In genomic region chr20:45049438-45049837, GRCh38 we compare ENCODE assay signal across 12 cellular contexts. TPM values are rescaled to one million over a fixed set of nuclear protein-coding genes. Genes with fewer than 3 reads are reported as not detected.
DNase-seq lines count a peak whose midpoint lies in the region; ATAC-seq and TF ChIP-seq lines count a peak whose summit lies in the region.
"Had no signal": no experiment of that assay in that cellular context is flagged by ENCODE, and none has a peak within 500 bp of the region (broad histone marks: within the 10 kb centered on the region; RNA-seq: fewer than 3 reads in every experiment).

No MANE protein-coding gene starts in this region.

- H3K9me3 Mint-ChIP-seq in MCF 10A (ENCODE audit: unreplicated experiment) = no peaks in the 10 kb centered on the region
- H3K9me3 Mint-ChIP-seq in activated B cell treated with CpG ODN at 0.5 μM for 24 hours = no peaks in the 10 kb centered on the region
- H3K9me3 Mint-ChIP-seq in glutamatergic neuron (ENCODE audit: unreplicated experiment) = no peaks in the 10 kb centered on the region

- no peaks in the 10 kb centered on the region for H3K27me3 Mint-ChIP-seq in MCF 10A (ENCODE audit: insufficient read depth, unreplicated experiment)
- no peaks in the 10 kb centered on the region for H3K27me3 Mint-ChIP-seq in activated B cell treated with CpG ODN at 0.5 μM for 24 hours
- H3K27me3 Mint-ChIP-seq in glutamatergic neuron (ENCODE audit: unreplicated experiment) = no peaks in the 10 kb centered on the region

- CTCF ChIA-PET in MCF 10A (lab: Yijun Ruan, JAX) = interaction anchor here (0.6 to 8.3 kb wide), 16 partner anchors 10 to 1108 kb away, joined by 3 to 96 read pairs (median 4); partner anchors contain the start of genes SLPI and WFDC12
- CTCF ChIA-PET in activated B cell treated with CpG ODN at 0.5 μM for 24 hours (lab: Charles Lee) = interaction anchor here (0.6 to 5.1 kb wide), 4 partner anchors 10 to 401 kb away, joined by 3 to 28 read pairs (median 4); no protein-coding TSS in a partner anchor

- H3K27ac ChIP-seq in breast epithelium = no peak overlapping the region
- peak overlapping the region; percentile 3 for H3K27ac ChIP-seq in suprapubic skin
- no peak overlapping the region for H3K27ac ChIP-seq in testis
- H3K27ac ChIP-seq: prostate gland had no signal

- no peak for ATAC-seq in activated B cell treated with CpG ODN at 0.5 μM for 24 hours (ENCODE audit: low read depth)

- H3K27ac Mint-ChIP-seq in MCF 10A (ENCODE audit: low read depth, unreplicated experiment) (peak overlapping the region; percentile 7), activated B cell treated with CpG ODN at 0.5 μM for 24 hours (peak overlapping the region; percentile 87), glutamatergic neuron (ENCODE audit: unreplicated experiment) (peak overlapping the region; percentile 13)

- H3K4me3 ChIP-seq in breast epithelium (no peak overlapping the region), suprapubic skin (no peak overlapping the region), testis (no peak overlapping the region)
- H3K4me3 ChIP-seq: prostate gland had no signal

- no TSS peak for BruUV-seq in MCF 10A (replicated peaks; lab: Mats Ljungman, UMichigan)

- no peaks in the 10 kb centered on the region for H3K9me3 ChIP-seq in breast epithelium
- no peaks in the 10 kb centered on the region for H3K9me3 ChIP-seq in suprapubic skin
- no peaks in the 10 kb centered on the region for H3K9me3 ChIP-seq in testis
- H3K9me3 ChIP-seq: prostate gland had no signal

- 52% methylated on average over 3 of the region's 3 CpGs for WGBS in suprapubic skin
- WGBS in testis, 2 donors = 87 to 89% methylated on average over 3 of the region's 3 CpGs

- intact Hi-C loops in MCF 10A (cut with micrococcal nuclease) (loop anchor here (10.0 kb wide), 1 partner anchor 385 kb away; no protein-coding TSS in a partner anchor), breast epithelium (cut with DNase I; ENCODE audit: low total_unique reads) (loop anchor here (5.0 kb wide), 1 partner anchor 1283 kb away; no protein-coding TSS in a partner anchor), activated B cell treated with CpG ODN at 0.5 μM for 24 hours (cut with micrococcal nuclease) (no loop called here), testis (cut with DNase I; ENCODE audit: low total_unique reads) (no loop called here)

- no peak for TF ChIP-seq CTCF in MCF 10A (IDR thresholded peaks at IDR 0.05; ENCODE audit: unreplicated experiment)
- no peak for TF ChIP-seq CTCF in breast epithelium (IDR thresholded peaks at IDR 0.05)
- no peak for TF ChIP-seq CTCF in activated B cell treated with CpG ODN at 0.5 μM for 24 hours (IDR thresholded peaks at IDR 0.05)
- TF ChIP-seq CTCF in glutamatergic neuron (IDR thresholded peaks at IDR 0.05; ENCODE audit: partially characterized antibody, unreplicated experiment) = no peak
- no peak for TF ChIP-seq CTCF in suprapubic skin (IDR thresholded peaks at IDR 0.05)
- no peak for TF ChIP-seq CTCF in testis (IDR thresholded peaks at IDR 0.05)

- peaks cover 13% of the 10 kb centered on the region for H3K36me3 Mint-ChIP-seq in MCF 10A (ENCODE audit: insufficient read depth, unreplicated experiment)
- H3K36me3 Mint-ChIP-seq in activated B cell treated with CpG ODN at 0.5 μM for 24 hours (ENCODE audit: low read depth) = peaks cover 81% of the 10 kb centered on the region
- no peaks in the 10 kb centered on the region for H3K36me3 Mint-ChIP-seq in glutamatergic neuron (ENCODE audit: unreplicated experiment)

- H3K4me3 Mint-ChIP-seq in MCF 10A (ENCODE audit: unreplicated experiment) (no peak overlapping the region), activated B cell treated with CpG ODN at 0.5 μM for 24 hours (peak overlapping the region; percentile 51), glutamatergic neuron (ENCODE audit: unreplicated experiment) (no peak overlapping the region)

- H3K4me1 Mint-ChIP-seq in MCF 10A (ENCODE audit: insufficient read depth, unreplicated experiment) (peaks cover 6% of the 10 kb centered on the region), activated B cell treated with CpG ODN at 0.5 μM for 24 hours (peaks cover 75% of the 10 kb centered on the region), glutamatergic neuron (ENCODE audit: low read depth, unreplicated experiment) (peaks cover 15% of the 10 kb centered on the region)

- no peak for TF ChIP-seq EP300 in suprapubic skin (IDR thresholded peaks at IDR 0.05)

- H3K27me3 ChIP-seq in breast epithelium (no peaks in the 10 kb centered on the region), suprapubic skin (no peaks in the 10 kb centered on the region), testis (no peaks in the 10 kb centered on the region)

- DNase-seq in MCF 10A (ENCODE audit: unreplicated experiment) (no peak), breast epithelium (ENCODE audit: low spot score in 2 of 2) (no peak), activated B cell treated with CpG ODN at 0.5 μM for 24 hours (no peak), glutamatergic neuron (no peak), suprapubic skin (ENCODE audit: low spot score in 2 of 2) (no peak), mesenteric fat pad (ENCODE audit: low spot score) (no peak), testis (no peak), NCI-H1694 treated with DMSO at 0.1 percent for 48 hours (lab: John Stamatoyannopoulos, UW) (no peak)
- DNase-seq: activated effector memory CD4-positive, alpha-beta T cell treated with Interleukin-2 at 50 U/mL for 16 hours; mesendoderm; NCI-H510A treated with DMSO at 0.1 percent for 48 hours had no signal

- POLR2A ChIA-PET in MCF 10A (lab: Yijun Ruan, JAX) = interaction anchor here (0.6 to 5.0 kb wide), 9 partner anchors 9 to 206 kb away, joined by 3 to 22 read pairs (median 3); no protein-coding TSS in a partner anchor
- POLR2A ChIA-PET in activated B cell treated with CpG ODN at 0.5 μM for 24 hours (lab: Charles Lee) = no interaction called here

- no peaks in the 10 kb centered on the region for H3K4me1 ChIP-seq in breast epithelium
- peaks cover 19% of the 10 kb centered on the region for H3K4me1 ChIP-seq in suprapubic skin
- no peaks in the 10 kb centered on the region for H3K4me1 ChIP-seq in testis
- H3K4me1 ChIP-seq: prostate gland had no signal

- no peaks in the 10 kb centered on the region for H3K36me3 ChIP-seq in breast epithelium
- peaks cover 4% of the 10 kb centered on the region for H3K36me3 ChIP-seq in suprapubic skin
- H3K36me3 ChIP-seq in testis (ENCODE audit: low read depth, missing control alignments) = no peaks in the 10 kb centered on the region
- H3K36me3 ChIP-seq: prostate gland had no signal

- TF ChIP-seq POLR2A in breast epithelium (IDR thresholded peaks at IDR 0.05) (no peak), suprapubic skin (IDR thresholded peaks at IDR 0.05) (no peak), testis (IDR thresholded peaks at IDR 0.05) (no peak)

RNA-seq across cellular contexts. Expression of gene KCNS1, which starts 51.5 kb away (rescaled TPM):
- total RNA-seq in MCF 10A (2022) (not detected in 2 replicates), breast epithelium (under 1 TPM in 1 of 3 donors, not detected in 2; 0.44 TPM), activated B cell treated with CpG ODN at 0.5 μM for 24 hours (not detected in 2 replicates), glutamatergic neuron (ENCODE audit: unreplicated experiment) (not detected), suprapubic skin (1 to 10 TPM; 1.0 to 5.5 (median 2.3) TPM), mesenteric fat pad (not detected), testis (1 to 10 TPM; 4.6 to 7.7 TPM)
- 2.1 TPM for polyA plus RNA-seq in testis (ENCODE audit: insufficient read depth, low read depth, low replicate concordance)

Comparison
In these comparisons a context has a peak if more than half of its experiments do, and no peak if none do; other contexts are left out.
1. H3K27ac Mint-ChIP-seq: peak in every context shown above with its lines; median percentile 87 in activated B cell treated with CpG ODN at 0.5 μM for 24 hours; 13 in glutamatergic neuron; 7 in MCF 10A.
2. intact Hi-C loops: an anchor here in MCF 10A (10.0 kb wide) and breast epithelium (5.0 kb wide); none called in activated B cell treated with CpG ODN at 0.5 μM for 24 hours and testis.